8 cellular contexts compared by ENCODE assay signal in genomic region chr9:137605146-137606004, GRCh38. TPM values are rescaled to one million over a fixed set of nuclear protein-coding genes. Genes with fewer than 3 reads are reported as not detected.
DNase-seq lines count a peak whose midpoint lies in the region; ATAC-seq and TF ChIP-seq lines count a peak whose summit lies in the region.

TSS of gene ARRDC1 (plus strand) at chr9:137605686. CDS start at chr9:137605718, 32 bp downstream.

- no peak for TF ChIP-seq CTCF in fibroblast of the aortic adventitia (IDR thresholded peaks at IDR 0.05; ENCODE audit: insufficient read depth, low read length)
- no peak for TF ChIP-seq CTCF in nephron (IDR thresholded peaks at IDR 0.05; ENCODE audit: unreplicated experiment in 3 of 3)

- no peaks in the 10 kb centered on the region for H3K27me3 Mint-ChIP-seq in activated T-helper 2 cell treated with anti-CD3 and anti-CD28 coated beads, Interferon-gamma antibody, Interleukin-2, Interleukin-4, amounts not matched to agents 10 μg/mL and 5 μg/mL and 100 μg/mL, durations not matched to agents 14 hours and 24 hours and 36 hours (ENCODE audit: low read depth)
- H3K27me3 Mint-ChIP-seq in nephron (ENCODE audit: low read depth) = peaks cover 13% of the 10 kb centered on the region

- H3K4me1 Mint-ChIP-seq in activated T-helper 2 cell treated with anti-CD3 and anti-CD28 coated beads, Interferon-gamma antibody, Interleukin-2, Interleukin-4, amounts not matched to agents 10 μg/mL and 5 μg/mL and 100 μg/mL, durations not matched to agents 14 hours and 24 hours and 36 hours (ENCODE audit: low read depth) = peaks cover 18% of the 10 kb centered on the region
- peaks cover 11% of the 10 kb centered on the region for H3K4me1 Mint-ChIP-seq in nephron

- H3K4me3 Mint-ChIP-seq in activated T-helper 2 cell treated with anti-CD3 and anti-CD28 coated beads, Interferon-gamma antibody, Interleukin-2, Interleukin-4, amounts not matched to agents 10 μg/mL and 5 μg/mL and 100 μg/mL, durations not matched to agents 14 hours and 24 hours and 36 hours (ENCODE audit: low read depth) = peak within 1 kb of the TSS; percentile 82
- H3K4me3 Mint-ChIP-seq in nephron = peak within 1 kb of the TSS; percentile 75 to 80 (median 76)

- in situ Hi-C loops in KBM-7 (cut with MboI; ENCODE audit: low pct_unique_long_range_greater_than_20kb, low sequenced_read_pairs) = no loop called here

- peaks cover 2% of the 10 kb centered on the region for H3K36me3 Mint-ChIP-seq in activated T-helper 2 cell treated with anti-CD3 and anti-CD28 coated beads, Interferon-gamma antibody, Interleukin-2, Interleukin-4, amounts not matched to agents 10 μg/mL and 5 μg/mL and 100 μg/mL, durations not matched to agents 14 hours and 24 hours and 36 hours (ENCODE audit: low read depth)
- no peaks in the 10 kb centered on the region for H3K36me3 Mint-ChIP-seq in nephron (ENCODE audit: low read depth)

- peak; percentile 73 for DNase-seq in DMS153 treated with DMSO at 0.1 percent for 48 hours (lab: John Stamatoyannopoulos, UW; ENCODE audit: unreplicated experiment)
- peak; percentile 83 for DNase-seq in KBM-7
- peak; percentile 86 for DNase-seq in activated T-helper 2 cell treated with anti-CD3 and anti-CD28 coated beads, Interferon-gamma antibody, Interleukin-2, Interleukin-4, amounts not matched to agents 10 μg/mL and 5 μg/mL and 100 μg/mL, durations not matched to agents 14 hours and 24 hours and 36 hours (ENCODE audit: low spot score)
- DNase-seq in fibroblast of the aortic adventitia (ENCODE audit: low read depth) = peak; percentile 86
- DNase-seq in stimulated activated naive CD8-positive, alpha-beta T cell treated with anti-CD3 and anti-CD28 coated beads, Interleukin-15, Interleukin-2, amounts not matched to agents 100 U/mL and 50 U/mL, for 24 hours = peak; percentile 91

- peak; percentile 65 for ATAC-seq in GM21717 (IDR thresholded peaks at IDR 0.05; ENCODE audit: unreplicated experiment)
- peak; percentile 93 for ATAC-seq in stimulated activated naive CD8-positive, alpha-beta T cell treated with anti-CD3 and anti-CD28 coated beads, Interleukin-15, Interleukin-2, amounts not matched to agents 100 U/mL and 50 U/mL, for 24 hours

- TF ChIP-seq POLR2A in Raji (IDR thresholded peaks at IDR 0.05; ENCODE audit: insufficient read depth, low read depth, low read length) = peak; percentile 80

- H3K9me3 Mint-ChIP-seq in activated T-helper 2 cell treated with anti-CD3 and anti-CD28 coated beads, Interferon-gamma antibody, Interleukin-2, Interleukin-4, amounts not matched to agents 10 μg/mL and 5 μg/mL and 100 μg/mL, durations not matched to agents 14 hours and 24 hours and 36 hours = no peaks in the 10 kb centered on the region
- H3K9me3 Mint-ChIP-seq in nephron = no peaks in the 10 kb centered on the region

- H3K4me3 ChIP-seq in fibroblast of the aortic adventitia (ENCODE audit: low read depth, low read length) = peak within 1 kb of the TSS; percentile 75

- H3K27ac Mint-ChIP-seq in activated T-helper 2 cell treated with anti-CD3 and anti-CD28 coated beads, Interferon-gamma antibody, Interleukin-2, Interleukin-4, amounts not matched to agents 10 μg/mL and 5 μg/mL and 100 μg/mL, durations not matched to agents 14 hours and 24 hours and 36 hours = peak within 1 kb of the TSS; percentile 62
- no peak within 1 kb of the TSS for H3K27ac Mint-ChIP-seq in nephron

- intact Hi-C loops in activated T-helper 2 cell treated with anti-CD3 and anti-CD28 coated beads, Interferon-gamma antibody, Interleukin-2, Interleukin-4, amounts not matched to agents 10 μg/mL and 5 μg/mL and 100 μg/mL, durations not matched to agents 14 hours and 24 hours and 36 hours (cut with micrococcal nuclease) = loop anchor here (1.0 to 10.0 kb wide), 4 partner anchors 13 to 141 kb away; partner anchors contain the start of genes MRPL41 and ZMYND19

RNA-seq across cellular contexts. Expression of gene ARRDC1, which starts in this region (rescaled TPM):
- total RNA-seq in activated T-helper 2 cell treated with anti-CD3 and anti-CD28 coated beads, Interferon-gamma antibody, Interleukin-2, Interleukin-4, amounts not matched to agents 10 μg/mL and 5 μg/mL and 100 μg/mL, durations not matched to agents 14 hours and 24 hours and 36 hours = 71.1 and 73.1 TPM in 2 replicates
- 1.8 and 15.0 TPM in 2 replicates for total RNA-seq in fibroblast of the aortic adventitia (ENCODE audit: low replicate concordance)

Comparison
In these comparisons a context has a peak if more than half of its experiments do, and no peak if none do; other contexts are left out.
1. Peak in every context shown above with its lines: DNase-seq, ATAC-seq and H3K4me3 ChIP-seq.